In the genomic region with DNA sequence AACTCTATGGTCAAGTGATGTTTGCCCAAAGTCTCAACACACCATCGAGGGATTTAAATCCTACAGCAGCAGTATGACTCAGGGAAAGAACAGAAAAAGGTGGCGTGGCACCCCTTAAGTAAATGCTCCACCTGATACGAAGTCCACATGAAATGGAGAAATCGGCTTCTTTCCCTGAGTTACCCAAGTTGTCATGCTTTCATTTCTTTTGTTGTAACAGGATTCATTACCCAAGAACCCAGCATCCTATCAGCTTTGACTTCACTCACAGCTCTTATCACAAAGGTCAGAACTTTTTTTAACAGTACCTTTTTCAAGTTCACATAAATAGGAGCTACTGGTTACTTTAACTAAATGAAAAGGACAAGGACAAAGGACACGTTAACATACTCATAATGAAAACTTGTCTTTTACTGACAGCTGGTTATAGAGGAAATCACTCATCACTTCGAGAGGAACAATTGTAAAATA, we compare ENCODE assay signal across 12 cellular contexts.
DNase-seq lines count a peak whose midpoint lies in the region; TF ChIP-seq lines count a peak whose summit lies in the region.
"Had no signal": no experiment of that assay in that cellular context is flagged by ENCODE, and none has a peak within 500 bp of the region (broad histone marks: within the 10 kb centered on the region; RNA-seq: fewer than 3 reads in every experiment).

No MANE protein-coding gene starts in this region.

- intact Hi-C loops in spleen (cut with DNase I; ENCODE audit: low total_unique reads): no loop called here

- no peak overlapping the region for H3K27ac ChIP-seq in CD8-positive, alpha-beta memory T cell (ENCODE audit: low read depth, low read length)
- H3K27ac ChIP-seq in hepatocyte: peak overlapping the region; percentile 82
- H3K27ac ChIP-seq in spleen: peak overlapping the region; percentile 17 to 93 (median 84)

- H4K20me1 ChIP-seq in hepatocyte (ENCODE audit: insufficient read depth, poor library complexity, severe bottlenecking): no peaks in the 10 kb centered on the region

- peak overlapping the region; percentile 29 for H3K4me2 ChIP-seq in hepatocyte

- DNase-seq in CD8-positive, alpha-beta memory T cell: no peak
- DNase-seq in T-helper 2 cell treated with Interferon-gamma antibody and Interleukin-4, amounts not matched to agents 5 μg/mL and 100 μg/mL, for 36 hours (ENCODE audit: low spot score): no peak
- DNase-seq in hepatocyte (ENCODE audit: low spot score) (peak; percentile 86), spleen (no peak), DMS114 treated with DMSO at 0.1 percent for 48 hours (lab: John Stamatoyannopoulos, UW; ENCODE audit: unreplicated experiment) (no peak), NCI-H1436 (lab: John Stamatoyannopoulos, UW) (no peak)
- DNase-seq in effector CD8-positive, alpha-beta T cell (lab: John Stamatoyannopoulos, UW): no peak
- DNase-seq: caudate nucleus; KG1; mesenchymal stem cell; NCI-H524 treated with DMSO at 0.1 percent for 48 hours; stimulated activated naive CD4-positive, alpha-beta T cell treated with Interleukin-2 at 50 U/mL for 16 hours had no signal

- no peaks in the 10 kb centered on the region for H3K27me3 Mint-ChIP-seq in CD8-positive, alpha-beta memory T cell
- no peaks in the 10 kb centered on the region for H3K27me3 Mint-ChIP-seq in T-helper 2 cell treated with Interferon-gamma antibody and Interleukin-4, amounts not matched to agents 5 μg/mL and 100 μg/mL, for 36 hours (ENCODE audit: low read depth)

- no peak for TF ChIP-seq POLR2A in spleen (IDR thresholded peaks at IDR 0.05)

- no peaks in the 10 kb centered on the region for H3K9me2 ChIP-seq in hepatocyte (replicated peaks; ENCODE audit: insufficient read depth)

- CTCF ChIA-PET in CD8-positive, alpha-beta memory T cell (lab: Charles Lee): interaction anchor here (1.2 to 3.6 kb wide), 4 partner anchors 10 to 273 kb away, joined by 3 to 17 read pairs (median 4); no protein-coding TSS in a partner anchor

- peaks cover 62% of the 10 kb centered on the region for H3K4me1 ChIP-seq in CD8-positive, alpha-beta memory T cell (ENCODE audit: insufficient read depth, low read length)
- H3K4me1 ChIP-seq in hepatocyte (ENCODE audit: insufficient read depth) (peaks cover 42% of the 10 kb centered on the region), spleen (peaks cover 47 to 100% (median 74%) of the 10 kb centered on the region in 6 donors)

- peaks cover 5% of the 10 kb centered on the region for H3K36me3 ChIP-seq in CD8-positive, alpha-beta memory T cell (ENCODE audit: insufficient read depth, low read length)
- H3K36me3 ChIP-seq in hepatocyte (replicated peaks; ENCODE audit: insufficient read depth, low read depth) (no peaks in the 10 kb centered on the region), spleen (peaks cover 0 to 19% (median 0%) of the 10 kb centered on the region in 6 donors)

- H3K4me3 Mint-ChIP-seq in CD8-positive, alpha-beta memory T cell: peak overlapping the region in 5 of 7 donors; percentile 5 to 54 (median 43)
- no peak overlapping the region for H3K4me3 Mint-ChIP-seq in T-helper 2 cell treated with Interferon-gamma antibody and Interleukin-4, amounts not matched to agents 5 μg/mL and 100 μg/mL, for 36 hours

- TF ChIP-seq CTCF in hepatocyte (IDR thresholded peaks at IDR 0.05; ENCODE audit: poor library complexity) (no peak), spleen (IDR thresholded peaks at IDR 0.05 in 8 of 11, conservative IDR thresholded peaks at IDR 0.05 in 3 of 11) (no peak)

- POLR2A ChIA-PET in CD8-positive, alpha-beta memory T cell (lab: Charles Lee): interaction anchor here (1.5 kb wide), 1 partner anchor 19 kb away, joined by 3 read pairs; no protein-coding TSS in a partner anchor

- H3K27me3 ChIP-seq in CD8-positive, alpha-beta memory T cell (ENCODE audit: insufficient read depth, low read length, poor library complexity, severe bottlenecking): no peaks in the 10 kb centered on the region
- H3K27me3 ChIP-seq in hepatocyte (no peaks in the 10 kb centered on the region), spleen (replicated peaks in 1 of 7) (no peaks in the 10 kb centered on the region)

- H3K27ac Mint-ChIP-seq in CD8-positive, alpha-beta memory T cell: peak overlapping the region; percentile 70 to 98 (median 84)
- H3K27ac Mint-ChIP-seq in T-helper 2 cell treated with Interferon-gamma antibody and Interleukin-4, amounts not matched to agents 5 μg/mL and 100 μg/mL, for 36 hours: peak overlapping the region; percentile 41

- H3K4me1 Mint-ChIP-seq in CD8-positive, alpha-beta memory T cell: peaks cover 77 to 98% (median 96%) of the 10 kb centered on the region in 3 donors
- H3K4me1 Mint-ChIP-seq in T-helper 2 cell treated with Interferon-gamma antibody and Interleukin-4, amounts not matched to agents 5 μg/mL and 100 μg/mL, for 36 hours (ENCODE audit: low read depth): peaks cover 60% of the 10 kb centered on the region

- no peaks in the 10 kb centered on the region for H3K9me3 ChIP-seq in CD8-positive, alpha-beta memory T cell (ENCODE audit: low read length)
- no peaks in the 10 kb centered on the region for H3K9me3 ChIP-seq in hepatocyte (ENCODE audit: low read depth)
- no peaks in the 10 kb centered on the region for H3K9me3 ChIP-seq in spleen

- peaks cover 0 to 71% (median 28%) of the 10 kb centered on the region in 3 donors for H3K36me3 Mint-ChIP-seq in CD8-positive, alpha-beta memory T cell
- H3K36me3 Mint-ChIP-seq in T-helper 2 cell treated with Interferon-gamma antibody and Interleukin-4, amounts not matched to agents 5 μg/mL and 100 μg/mL, for 36 hours (ENCODE audit: low read depth): peaks cover 55% of the 10 kb centered on the region

- no peak overlapping the region for H2AFZ ChIP-seq in hepatocyte

- no peak overlapping the region for H3K4me3 ChIP-seq in CD8-positive, alpha-beta memory T cell (ENCODE audit: low read length)
- no peak overlapping the region for H3K4me3 ChIP-seq in hepatocyte
- peak overlapping the region in 1 of 8 donors; percentile 51 for H3K4me3 ChIP-seq in spleen

- H3K9me3 Mint-ChIP-seq in CD8-positive, alpha-beta memory T cell: no peaks in the 10 kb centered on the region
- H3K9me3 Mint-ChIP-seq in T-helper 2 cell treated with Interferon-gamma antibody and Interleukin-4, amounts not matched to agents 5 μg/mL and 100 μg/mL, for 36 hours: no peaks in the 10 kb centered on the region

- 48% methylated on average over 6 of the region's 6 CpGs for WGBS in hepatocyte (ENCODE audit: low lambda C conversion rate, missing lambda C conversion rate)
- WGBS in spleen, 5 donors: 35 to 67% (median 51%) methylated on average over 6 of the region's 6 CpGs

- H3K79me2 ChIP-seq in hepatocyte: peaks cover 76% of the 10 kb centered on the region
